16 cellular contexts compared by ENCODE assay signal in genomic region chr1:25546193-25546592, GRCh38.
"Had no signal": no experiment of that assay in that cellular context is flagged by ENCODE, and none has a peak within 500 bp of the region (broad histone marks: within the 10 kb centered on the region; RNA-seq: fewer than 3 reads in every experiment).

No MANE protein-coding gene starts in this region.

- H3K36me3 ChIP-seq: cardiac muscle cell, colonic mucosa, gastroesophageal sphincter, left lung, ovary, tibial artery, uterus had no signal

- FAIRE-seq: keratinocyte had no signal

- H3K27ac Mint-ChIP-seq: memory B cell had no signal

- H3K27ac ChIP-seq: cardiac muscle cell, colonic mucosa, left lung, ovary, uterus had no signal

- H3K4me3 ChIP-seq: cardiac muscle cell, colonic mucosa, gastroesophageal sphincter, left lung, ovary, tibial artery, uterus had no signal

- DNase-seq: activated CD4-positive, alpha-beta T cell treated with anti-CD3 and anti-CD28 coated beads, Interleukin-2, amount 50 U/mL, for 4 hours; activated CD4-positive, CD25-positive, alpha-beta regulatory T cell treated with anti-CD3 and anti-CD28 coated beads, Interleukin-2, amount 50 U/mL, for 72 hours; activated effector memory CD4-positive, alpha-beta T cell treated with anti-CD3 and anti-CD28 coated beads, Interleukin-2, amount 50 U/mL, for 16 hours; activated T-cell treated with anti-CD3 and anti-CD28 coated beads, Interleukin-2, amount 50 U/mL, for 4 hours; colonic mucosa; left lung; ovary; stimulated activated CD4-positive, alpha-beta T cell treated with anti-CD3 and anti-CD28 coated beads, Interleukin-15, amount 100 ng/mL, for 24 hours; T-helper 9 cell; tibial artery; uterus had no signal

- H3K9me3 Mint-ChIP-seq: activated T-cell treated with anti-CD3 and anti-CD28 coated beads, Interleukin-2, amount 50 U/mL, for 4 hours; memory B cell; neural crest cell had no signal

- H3K4me3 Mint-ChIP-seq: memory B cell had no signal

- ATAC-seq: activated T-cell treated with anti-CD3 and anti-CD28 coated beads, Interleukin-2, amount 50 U/mL, for 4 hours; gastroesophageal sphincter; left lung had no signal

- H3K27me3 ChIP-seq: cardiac muscle cell, colonic mucosa, gastroesophageal sphincter, left lung, ovary, tibial artery, uterus had no signal

- H3K9me3 ChIP-seq: colonic mucosa, gastroesophageal sphincter, left lung, ovary, tibial artery, uterus had no signal

- H3K27me3 Mint-ChIP-seq: memory B cell had no signal

- H3K36me3 Mint-ChIP-seq: memory B cell had no signal
